Comparison of ENCODE assay signal across 10 cellular contexts in genomic region chr14:26598672-26599131, GRCh38. TPM values are rescaled to one million over a fixed set of nuclear protein-coding genes. Genes with fewer than 3 reads are reported as not detected.
DNase-seq lines count a peak whose midpoint lies in the region; ATAC-seq and TF ChIP-seq lines count a peak whose summit lies in the region.
"Had no signal": no experiment of that assay in that cellular context is flagged by ENCODE, and none has a peak within 500 bp of the region (broad histone marks: within the 10 kb centered on the region; RNA-seq: fewer than 3 reads in every experiment).

No MANE protein-coding gene starts in this region.

- no peak overlapping the region for H2BK15ac ChIP-seq in mesenchymal stem cell (ENCODE audit: low read depth, poor library complexity, severe bottlenecking)

- H2BK5ac ChIP-seq in mesenchymal stem cell (ENCODE audit: low read depth, low read length, poor library complexity, severe bottlenecking), result no peak overlapping the region

- H3K9ac ChIP-seq in mammary epithelial cell (ENCODE audit: insufficient read depth, low read length), result no peak overlapping the region
- peak overlapping the region; percentile 86 for H3K9ac ChIP-seq in mesenchymal stem cell (ENCODE audit: low read length)
- no peak overlapping the region for H3K9ac ChIP-seq in Karpas-422 (ENCODE audit: low read length)

- in situ Hi-C loops in mammary epithelial cell (cut with MboI; ENCODE audit: low sequenced_read_pairs in 2 of 2), result no loop called here

- intact Hi-C loops in breast epithelium (cut with DNase I; ENCODE audit: low total_unique reads), result no loop called here
- intact Hi-C loops in mammary epithelial cell (cut with micrococcal nuclease), result no loop called here

- no peak overlapping the region for H2BK120ac ChIP-seq in mesenchymal stem cell (ENCODE audit: low read depth, low read length)

- CTCF ChIA-PET in mammary epithelial cell (lab: Charles Lee; ENCODE audit: low non-redundant PET), result no interaction called here

- H3K4me1 ChIP-seq in breast epithelium (no peaks in the 10 kb centered on the region), mammary epithelial cell (ENCODE audit: insufficient read depth, low read length) (no peaks in the 10 kb centered on the region), mesenchymal stem cell (ENCODE audit: control insufficient read depth, insufficient read depth, low read depth, low read length) (no peaks in the 10 kb centered on the region), urinary bladder (ENCODE audit: insufficient read depth) (no peaks in the 10 kb centered on the region), Karpas-422 (ENCODE audit: low read length) (no peaks in the 10 kb centered on the region)

- H2AK5ac ChIP-seq in mesenchymal stem cell (ENCODE audit: low read length, severe bottlenecking), result no peak overlapping the region

- H2BK12ac ChIP-seq in mesenchymal stem cell (ENCODE audit: low read length in 2 of 2), result no peak overlapping the region

- no peak overlapping the region for H3K23ac ChIP-seq in mesenchymal stem cell (ENCODE audit: low read length in 2 of 2)

- H4K8ac ChIP-seq in mesenchymal stem cell (ENCODE audit: low read length), result no peak overlapping the region

- no peaks in the 10 kb centered on the region for H3K79me2 ChIP-seq in mammary epithelial cell (ENCODE audit: insufficient read depth, low read length)
- no peaks in the 10 kb centered on the region for H3K79me2 ChIP-seq in Karpas-422 (ENCODE audit: low read length)

- no peaks in the 10 kb centered on the region for H3K27me3 ChIP-seq in breast epithelium
- H3K27me3 ChIP-seq in mammary epithelial cell (ENCODE audit: insufficient read depth, low read length), result peaks cover 11% of the 10 kb centered on the region
- no peaks in the 10 kb centered on the region for H3K27me3 ChIP-seq in mesenchymal stem cell (ENCODE audit: control insufficient read depth in 1 of 2, insufficient read depth in 1 of 2, low read length in 2 of 2)
- H3K27me3 ChIP-seq in Karpas-422 (ENCODE audit: low read length), result no peaks in the 10 kb centered on the region

- no peak overlapping the region for H3K4me2 ChIP-seq in mammary epithelial cell (ENCODE audit: insufficient read depth, low read depth, low read length)
- H3K4me2 ChIP-seq in mesenchymal stem cell (ENCODE audit: low read length, poor library complexity, severe bottlenecking), result peak overlapping the region; percentile 83
- H3K4me2 ChIP-seq in Karpas-422 (ENCODE audit: low read depth, low read length, poor library complexity, severe bottlenecking), result no peak overlapping the region

- H3K79me1 ChIP-seq in mesenchymal stem cell (replicated peaks; ENCODE audit: low read length, poor library complexity, severe bottlenecking), result peaks cover 1% of the 10 kb centered on the region

- no peak for DNase-seq in breast epithelium (ENCODE audit: low spot score in 2 of 2)
- DNase-seq in mammary epithelial cell, result no peak
- peak in 24 of 61 donors; percentile 7 to 80 (median 56) for DNase-seq in caudate nucleus (lab: John Stamatoyannopoulos, UW)
- DNase-seq in mesenchymal stem cell, result no peak
- DNase-seq in Karpas-422, result no peak
- no peak for DNase-seq in activated naive CD4-positive, alpha-beta T cell treated with Interleukin-2 at 50 U/mL for 16 hours
- DNase-seq: naive B cell had no signal

- TF ChIP-seq POLR2A in breast epithelium (IDR thresholded peaks at IDR 0.05), result no peak

- no peak overlapping the region for H3K14ac ChIP-seq in mesenchymal stem cell (ENCODE audit: low read length in 2 of 2)

- dilution Hi-C loops in mammary epithelial cell (cut with HindIII; ENCODE audit: low sequenced_read_pairs), result no loop called here

- TF ChIP-seq CTCF in breast epithelium (IDR thresholded peaks at IDR 0.05) (no peak), mammary epithelial cell (conservative IDR thresholded peaks at IDR 0.05 in 1 of 2, IDR thresholded peaks at IDR 0.05 in 1 of 2; ENCODE audit: extremely low read depth in 1 of 2, insufficient read depth in 1 of 2, low read depth in 1 of 2, low read length in 2 of 2) (no peak)

- 7% methylated on average over 12 of the region's 18 CpGs for WGBS in mammary epithelial cell (ENCODE audit: low coverage, missing lambda C conversion rate)
- WGBS in mesenchymal stem cell, result 5% methylated on average over 18 of the region's 18 CpGs
- WGBS in urinary bladder, result under 1% methylated on average over 18 of the region's 18 CpGs

- H3K4ac ChIP-seq in mesenchymal stem cell (ENCODE audit: low read depth in 1 of 2, low read length in 2 of 2), result peak overlapping the region in 1 of 2 experiments; percentile 15

- H3K9me2 ChIP-seq in Karpas-422 (replicated peaks; ENCODE audit: insufficient read depth, low read length), result no peaks in the 10 kb centered on the region

- no TSS peak for BruUV-seq in mammary epithelial cell (replicated peaks; lab: Mats Ljungman, UMichigan)

- H3K36me3 ChIP-seq in breast epithelium, result no peaks in the 10 kb centered on the region
- no peaks in the 10 kb centered on the region for H3K36me3 ChIP-seq in mammary epithelial cell (ENCODE audit: insufficient read depth, low read length)
- H3K36me3 ChIP-seq in mesenchymal stem cell (ENCODE audit: control insufficient read depth in 1 of 2, insufficient read depth in 2 of 2, low read depth in 1 of 2, low read length in 2 of 2), result peaks cover 0 to under 1% of the 10 kb centered on the region in 2 experiments
- no peaks in the 10 kb centered on the region for H3K36me3 ChIP-seq in urinary bladder (ENCODE audit: insufficient read depth)
- H3K36me3 ChIP-seq in Karpas-422 (ENCODE audit: insufficient read depth, low read length), result no peaks in the 10 kb centered on the region

- H3K18ac ChIP-seq in mesenchymal stem cell (ENCODE audit: low read depth in 1 of 2, low read length in 2 of 2), result peak overlapping the region in 1 of 2 experiments; percentile 37

- no peaks in the 10 kb centered on the region for H4K20me1 ChIP-seq in mammary epithelial cell (ENCODE audit: insufficient read depth, low read length)
- H4K20me1 ChIP-seq in Karpas-422 (ENCODE audit: insufficient read depth, low read depth, low read length), result no peaks in the 10 kb centered on the region

- H3K27ac ChIP-seq in breast epithelium, result peak overlapping the region; percentile 84 to 97
- H3K27ac ChIP-seq in mammary epithelial cell (ENCODE audit: insufficient read depth, low read depth, low read length), result no peak overlapping the region
- H3K27ac ChIP-seq in caudate nucleus (ENCODE audit: low read depth, low read length), result peak overlapping the region; percentile 96
- no peak overlapping the region for H3K27ac ChIP-seq in mesenchymal stem cell (ENCODE audit: low read length, poor library complexity, severe bottlenecking)
- H3K27ac ChIP-seq in urinary bladder (ENCODE audit: low read depth), result peak overlapping the region; percentile 41
- H3K27ac ChIP-seq in Karpas-422 (ENCODE audit: low read length), result no peak overlapping the region

- no peak for ATAC-seq in HG02870 (IDR thresholded peaks at IDR 0.05; ENCODE audit: unreplicated experiment)
- ATAC-seq: activated CD4-positive, CD25-positive, alpha-beta regulatory T cell treated with anti-CD3 and anti-CD28 coated beads, Interleukin-2, amount 50 U/mL, for 24 hours had no signal

- peak overlapping the region; percentile 68 to 91 (median 78) for H3K4me3 ChIP-seq in breast epithelium
- no peak overlapping the region for H3K4me3 ChIP-seq in mammary epithelial cell (replicated peaks in 1 of 3; ENCODE audit: insufficient read depth in 1 of 3, low read depth in 2 of 3, low read length in 3 of 3)
- H3K4me3 ChIP-seq in mesenchymal stem cell (ENCODE audit: insufficient read depth in 1 of 2, low read depth in 1 of 2, low read length in 2 of 2), result peak overlapping the region; percentile 79 to 91
- peak overlapping the region; percentile 77 for H3K4me3 ChIP-seq in urinary bladder (ENCODE audit: low read depth, low read length)
- no peak overlapping the region for H3K4me3 ChIP-seq in Karpas-422 (ENCODE audit: low read length)

- H2AFZ ChIP-seq in mammary epithelial cell (ENCODE audit: low read depth, low read length), result no peak overlapping the region
- H2AFZ ChIP-seq in mesenchymal stem cell (ENCODE audit: low read depth, low read length), result peak overlapping the region; percentile 18
- no peak overlapping the region for H2AFZ ChIP-seq in Karpas-422 (ENCODE audit: low read length)

- H3K9me3 ChIP-seq in breast epithelium (no peaks in the 10 kb centered on the region), mammary epithelial cell (replicated peaks; ENCODE audit: insufficient read depth, low read length) (no peaks in the 10 kb centered on the region), mesenchymal stem cell (ENCODE audit: control insufficient read depth, low read length) (no peaks in the 10 kb centered on the region), Karpas-422 (ENCODE audit: low read length) (peaks cover 59% of the 10 kb centered on the region)

- H4K91ac ChIP-seq in mesenchymal stem cell (ENCODE audit: low read length), result no peak overlapping the region

RNA-seq across cellular contexts. Expression of gene NOVA1, which starts 0.9 kb away (rescaled TPM):
- total RNA-seq in breast epithelium (10 to 100 TPM; 58.9 to 72.0 (median 59.0) TPM), mammary epithelial cell (not detected), urinary bladder (31.6 TPM)
- polyA plus RNA-seq in mammary epithelial cell (not detected), urinary bladder (6.6 TPM)
- not detected for polyA minus RNA-seq in mammary epithelial cell
- 8.4 TPM for polyA plus RNA-seq in mesenchymal stem cell (2013, experiment 1 of 2)
- 8.1 TPM for polyA plus RNA-seq in mesenchymal stem cell (2013, experiment 2 of 2)
- total RNA-seq in Karpas-422 (2014; rRNA removed; shearing (Covaris generic); ENCODE audit: low replicate concordance), result not detected in 2 replicates

Comparison
In these comparisons a context has a peak if more than half of its experiments do, and no peak if none do; other contexts are left out.
1. H3K27ac ChIP-seq: peak in breast epithelium (2 of 2), caudate nucleus (single experiment) and urinary bladder (single experiment); none in mammary epithelial cell (single experiment), mesenchymal stem cell (single experiment) and Karpas-422 (single experiment).
2. H3K4me3 ChIP-seq: peak in breast epithelium (3 of 3), mesenchymal stem cell (2 of 2) and urinary bladder (single experiment); none in mammary epithelial cell (0 of 3) and Karpas-422 (single experiment).
3. RNA of gene NOVA1, which starts 0.9 kb away (total RNA-seq): 58.9 to 72.0 TPM in breast epithelium and 31.6 TPM in urinary bladder (single experiment); not detected in mammary epithelial cell and not detected in Karpas-422; every median in the first group is over 10 times any median in the second.